8 cellular contexts compared by ENCODE assay signal in the genomic region with DNA sequence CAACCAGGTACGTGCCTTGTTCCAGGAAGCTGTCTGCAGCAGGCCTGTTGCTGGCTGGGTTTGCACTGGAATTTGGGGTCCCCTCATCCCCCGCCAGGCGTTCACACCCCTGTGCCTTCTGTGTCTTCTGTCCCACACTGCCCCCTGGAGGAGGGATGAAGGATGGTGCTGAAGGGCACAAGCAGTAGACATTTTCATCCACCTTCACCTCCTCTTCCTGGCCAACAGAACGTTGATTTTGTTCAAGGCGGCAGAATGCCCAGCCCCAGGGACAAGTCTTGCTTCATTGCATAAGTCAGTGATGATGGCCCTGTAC.
DNase-seq lines count a peak whose midpoint lies in the region; ATAC-seq, FAIRE-seq and TF ChIP-seq lines count a peak whose summit lies in the region.

No MANE protein-coding gene starts in this region.

- DNase-seq in left ventricle myocardium inferior (no peak), left ventricle myocardium superior (no peak), UCSD-AML1 (lab: John Stamatoyannopoulos, UW; ENCODE audit: unreplicated experiment) (peak; percentile 59), dermis blood vessel endothelial cell (peak; percentile 66), pancreas (peak in 1 of 6 donors; percentile 52), NCI-H2107 treated with DMSO at 0.1 percent for 48 hours (lab: John Stamatoyannopoulos, UW; ENCODE audit: unreplicated experiment) (no peak), retina (no peak)

- H3K4me3 ChIP-seq in left ventricle myocardium inferior (no peak overlapping the region), pancreas (no peak overlapping the region)

- no peak for ATAC-seq in left ventricle myocardium superior
- peak in 2 of 4 donors; percentile 39 to 47 for ATAC-seq in pancreas
- ATAC-seq in GM21825 (IDR thresholded peaks at IDR 0.05; ENCODE audit: unreplicated experiment) = no peak

- H3K4me1 ChIP-seq in left ventricle myocardium inferior (peaks cover 69% of the 10 kb centered on the region), pancreas (no peaks in the 10 kb centered on the region)

- no peak for FAIRE-seq in pancreas (lab: Jason Lieb, UNC)

- WGBS in pancreas, 2 donors = 38 to 65% methylated on average over 5 of the region's 5 CpGs

- TF ChIP-seq CTCF in left ventricle myocardium inferior (IDR thresholded peaks at IDR 0.05; ENCODE audit: borderline replicate concordance) (peak; percentile 55), pancreas (IDR thresholded peaks at IDR 0.05) (peak; percentile 17 to 51 (median 38))

- intact Hi-C loops in left ventricle myocardium inferior (cut with micrococcal nuclease) (no loop called here), left ventricle myocardium superior (cut with micrococcal nuclease) (no loop called here), pancreas (cut with DNase I) (loop anchor here in 1 of 3 donors (10.0 kb wide), 1 partner anchor 114 kb away; no protein-coding TSS in a partner anchor)

- H3K36me3 ChIP-seq in left ventricle myocardium inferior (no peaks in the 10 kb centered on the region), pancreas (no peaks in the 10 kb centered on the region)

- H3K9me3 ChIP-seq in left ventricle myocardium inferior (replicated peaks) (no peaks in the 10 kb centered on the region), pancreas (no peaks in the 10 kb centered on the region)

- H3K27me3 ChIP-seq in left ventricle myocardium inferior (ENCODE audit: low read depth) (no peaks in the 10 kb centered on the region), pancreas (no peaks in the 10 kb centered on the region)

- H3K27ac ChIP-seq in left ventricle myocardium inferior (replicated peaks) (no peak overlapping the region), pancreas (no peak overlapping the region)

Comparison
In these comparisons a context has a peak if more than half of its experiments do, and no peak if none do; other contexts are left out.
1. DNase-seq: peak in UCSD-AML1 (single experiment) and dermis blood vessel endothelial cell (single experiment); none in left ventricle myocardium inferior (single experiment), left ventricle myocardium superior (single experiment), NCI-H2107 treated with DMSO at 0.1 percent for 48 hours (single experiment) and retina (single experiment).